Comparison of ENCODE assay signal across 9 cellular contexts in the genomic region with DNA sequence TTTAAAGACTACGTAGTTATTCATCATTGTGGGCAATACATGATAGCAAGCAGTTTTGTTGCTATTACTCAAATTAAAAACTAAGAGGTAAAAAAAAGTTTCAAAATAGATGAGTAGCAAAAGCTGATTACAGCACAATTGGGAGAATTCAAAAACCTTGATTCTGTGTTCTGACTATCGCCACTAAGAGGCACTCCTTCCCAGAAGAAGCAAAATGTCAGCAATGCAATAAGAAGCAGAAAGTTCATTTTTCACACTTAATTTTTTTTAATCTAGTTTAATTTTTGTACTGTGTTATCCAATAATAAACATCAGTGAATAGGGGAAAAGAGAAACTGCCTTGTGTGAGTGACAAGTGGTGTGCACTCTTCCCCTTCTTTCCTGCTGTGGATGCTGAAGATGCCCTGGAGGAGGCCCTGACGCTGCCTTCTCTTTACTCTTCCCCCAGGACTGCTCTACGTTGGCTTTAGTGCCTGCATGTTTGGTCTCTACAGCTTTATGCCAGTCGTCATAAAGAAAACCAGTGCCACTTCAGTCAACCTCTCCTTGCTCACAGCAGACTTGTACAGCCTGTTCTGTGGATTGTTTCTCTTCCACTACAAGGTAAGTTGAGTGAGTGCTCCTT.
DNase-seq lines count a peak whose midpoint lies in the region; ATAC-seq, FAIRE-seq and TF ChIP-seq lines count a peak whose summit lies in the region.
"Had no signal": no experiment of that assay in that cellular context is flagged by ENCODE, and none has a peak within 500 bp of the region (broad histone marks: within the 10 kb centered on the region; RNA-seq: fewer than 3 reads in every experiment).

No MANE protein-coding gene starts in this region.

- H3K23me2 ChIP-seq in H1 (ENCODE audit: low read depth, low read length) = no peaks in the 10 kb centered on the region

- no peak for FAIRE-seq in H1 (lab: Jason Lieb, UNC)

- no peaks in the 10 kb centered on the region for H3K79me2 ChIP-seq in H1 (ENCODE audit: control insufficient read depth in 1 of 2, insufficient read depth in 2 of 2, low read length in 2 of 2)

- no peaks in the 10 kb centered on the region for H3K27me3 ChIP-seq in H1 (replicated peaks in 1 of 4; ENCODE audit: control insufficient read depth in 3 of 4, extremely low read depth in 1 of 4, insufficient read depth in 3 of 4, low read length in 3 of 4)
- H3K27me3 ChIP-seq in CD4-positive, alpha-beta memory T cell (ENCODE audit: insufficient read depth, low read length) = no peaks in the 10 kb centered on the region

- H3K79me1 ChIP-seq in H1 (ENCODE audit: low read depth, low read length) = no peaks in the 10 kb centered on the region

- H2BK5ac ChIP-seq in H1 (ENCODE audit: low read depth, low read length) = no peak overlapping the region

- no peak overlapping the region for H3K4ac ChIP-seq in H1 (replicated peaks; ENCODE audit: insufficient read length, low read depth, low read length)

- H4K91ac ChIP-seq in H1 (replicated peaks; ENCODE audit: insufficient read length, low read length) = no peak overlapping the region

- no peak overlapping the region for H3K18ac ChIP-seq in H1 (ENCODE audit: extremely low read depth, low read length)

- H3K56ac ChIP-seq in H1 (replicated peaks; ENCODE audit: insufficient read length, low read depth, low read length) = no peak overlapping the region

- no peak overlapping the region for H3K27ac Mint-ChIP-seq in nephron progenitor cell
- H3K27ac Mint-ChIP-seq in CD4-positive, alpha-beta memory T cell = no peak overlapping the region
- H3K27ac Mint-ChIP-seq: activated T-helper 2 cell treated with anti-CD3 and anti-CD28 coated beads, Interferon-gamma antibody, Interleukin-2, Interleukin-4, amounts not matched to agents 10 μg/mL and 5 μg/mL and 100 μg/mL, durations not matched to agents 14 hours and 24 hours and 36 hours had no signal

- no peak for TF ChIP-seq EP300 in H1 (IDR thresholded peaks at IDR 0.05; ENCODE audit: borderline replicate concordance in 1 of 2, low read depth in 2 of 2, low read length in 2 of 2)

- no peak overlapping the region for H2BK20ac ChIP-seq in H1 (ENCODE audit: low read length)

- no peak overlapping the region for H2BK120ac ChIP-seq in H1 (replicated peaks; ENCODE audit: low read depth, low read length)

- WGBS in H1 (ENCODE audit: extremely low coverage in 1 of 2, insufficient coverage in 1 of 2, insufficient read length in 1 of 2, insufficient replicate concordance in 2 of 2, low coverage in 1 of 2, low lambda C conversion rate in 2 of 2, missing lambda C conversion rate in 1 of 2), 2 experiments = 73% methylated on average over 5 of the region's 5 CpGs; no CpG with 5 or more reads in 1 of the 2 experiments

- H3K9ac ChIP-seq in H1 (replicated peaks in 1 of 4; ENCODE audit: extremely low read depth in 1 of 4, low read depth in 3 of 4, low read length in 3 of 4) = no peak overlapping the region

- 0 out of 2 replicates have a peak overlapping the region, but pooled peaks have one; percentile 4 for H3K27ac ChIP-seq in H1 (ENCODE audit: low read depth, low read length)
- no peak overlapping the region for H3K27ac ChIP-seq in CD4-positive, alpha-beta memory T cell (ENCODE audit: low read depth, low read length)

- no peak overlapping the region for H3K4me3 ChIP-seq in H1 (ENCODE audit: extremely low read depth in 1 of 4, insufficient read depth in 2 of 4, low read depth in 3 of 4, low read length in 4 of 4)
- no peak overlapping the region for H3K4me3 ChIP-seq in CD4-positive, alpha-beta memory T cell (ENCODE audit: low read length in 2 of 2)

- H2BK12ac ChIP-seq in H1 (ENCODE audit: low read depth, low read length) = no peak overlapping the region

- peak; percentile 55 to 66; a peak in 3 of 4 replicates for TF ChIP-seq RAD21 in H1 (IDR thresholded peaks at IDR 0.05 in 1 of 2, conservative IDR thresholded peaks at IDR 0.05 in 1 of 2; ENCODE audit: low read depth in 2 of 2, low read length in 2 of 2)

- POLR2A ChIA-PET in H1 (lab: Charles Lee; ENCODE audit: partially characterized antibody) = no interaction called here
- POLR2A ChIA-PET in CD4-positive, alpha-beta memory T cell (lab: Charles Lee; ENCODE audit: partially characterized antibody) = no interaction called here

- H4K20me1 ChIP-seq in H1 (replicated peaks in 1 of 2; ENCODE audit: control insufficient read depth in 1 of 2, insufficient read depth in 2 of 2, low read length in 2 of 2) = no peaks in the 10 kb centered on the region

- TF ChIP-seq CTCF in H1 (IDR thresholded peaks at IDR 0.05; ENCODE audit: control extremely low read depth in 1 of 3, insufficient read depth in 1 of 3, low read depth in 1 of 3, low read length in 3 of 3) (peak in 2 of 3 experiments; percentile 8 to 39; a peak in 3 of 4 replicates), nephron progenitor cell (IDR thresholded peaks at IDR 0.05) (peak; percentile 15)

- intact Hi-C loops in CD4-positive, alpha-beta memory T cell (cut with micrococcal nuclease) = loop anchor here (1.0 to 10.0 kb wide), 6 partner anchors 282 to 825 kb away; partner anchors contain the start of gene ASF1A

- no peaks in the 10 kb centered on the region for H3K9me3 Mint-ChIP-seq in nephron progenitor cell
- H3K9me3 Mint-ChIP-seq in CD4-positive, alpha-beta memory T cell = peaks cover 0 to 2% (median 0%) of the 10 kb centered on the region in 8 donors
- H3K9me3 Mint-ChIP-seq: activated T-helper 2 cell treated with anti-CD3 and anti-CD28 coated beads, Interferon-gamma antibody, Interleukin-2, Interleukin-4, amounts not matched to agents 10 μg/mL and 5 μg/mL and 100 μg/mL, durations not matched to agents 14 hours and 24 hours and 36 hours had no signal

- CTCF ChIA-PET in H1 (lab: Charles Lee; ENCODE audit: partially characterized antibody) = interaction anchor here (0.7 to 6.5 kb wide), 44 partner anchors 10 to 508 kb away, joined by 3 to 52 read pairs (median 4); partner anchors contain the start of gene PLN
- CTCF ChIA-PET in CD4-positive, alpha-beta memory T cell (lab: Charles Lee; ENCODE audit: partially characterized antibody) = interaction anchor here (0.6 to 5.7 kb wide), 8 partner anchors 269 to 828 kb away, joined by 3 to 37 read pairs (median 4); no protein-coding TSS in a partner anchor

- no peak for TF ChIP-seq POLR2A in H1 (IDR thresholded peaks at IDR 0.05; ENCODE audit: control extremely low read depth in 1 of 2, low read depth in 2 of 2, low read length in 2 of 2)

- no peaks in the 10 kb centered on the region for H3K36me3 Mint-ChIP-seq in nephron progenitor cell (ENCODE audit: low read depth)
- H3K36me3 Mint-ChIP-seq in CD4-positive, alpha-beta memory T cell = no peaks in the 10 kb centered on the region

- H3K9me3 ChIP-seq in H1 (ENCODE audit: insufficient read depth in 2 of 2, low read depth in 1 of 2, low read length in 1 of 2) = no peaks in the 10 kb centered on the region
- H3K9me3 ChIP-seq in CD4-positive, alpha-beta memory T cell (ENCODE audit: control insufficient read depth in 1 of 2, low read length in 2 of 2) = no peaks in the 10 kb centered on the region

- no peak overlapping the region for H3K4me2 ChIP-seq in H1 (ENCODE audit: insufficient read depth in 1 of 2, low read depth in 2 of 2, low read length in 2 of 2)

- no peak overlapping the region for H2AK5ac ChIP-seq in H1 (ENCODE audit: low read depth, low read length)

- H2AFZ ChIP-seq in H1 (ENCODE audit: low read length) = no peak overlapping the region

- no peak overlapping the region for H2BK15ac ChIP-seq in H1 (ENCODE audit: low read length)

- H3K14ac ChIP-seq in H1 (ENCODE audit: insufficient read length) = no peak overlapping the region

- H4K8ac ChIP-seq in H1 (ENCODE audit: extremely low read depth, insufficient read depth, low read length) = no peak overlapping the region

- H3K4me1 Mint-ChIP-seq in nephron progenitor cell = peaks cover 6% of the 10 kb centered on the region
- peaks cover 0 to 1% (median 0%) of the 10 kb centered on the region in 4 donors for H3K4me1 Mint-ChIP-seq in CD4-positive, alpha-beta memory T cell

- no peaks in the 10 kb centered on the region for H3K27me3 Mint-ChIP-seq in nephron progenitor cell (ENCODE audit: low read depth, poor library complexity)
- H3K27me3 Mint-ChIP-seq in CD4-positive, alpha-beta memory T cell = peaks cover 5 to 7% of the 10 kb centered on the region in 2 donors

- H3K23ac ChIP-seq in H1 (ENCODE audit: insufficient read length) = no peak overlapping the region

- peaks cover 0 to 12% (median 5%) of the 10 kb centered on the region in 4 experiments; a peak in 4 of 7 replicates for H3K4me1 ChIP-seq in H1 (replicated peaks in 1 of 4; ENCODE audit: control insufficient read depth in 3 of 4, insufficient read depth in 4 of 4, low read length in 3 of 4)
- H3K4me1 ChIP-seq in CD4-positive, alpha-beta memory T cell (ENCODE audit: insufficient read depth, low read length) = peaks cover 3% of the 10 kb centered on the region

- H4K5ac ChIP-seq in H1 (ENCODE audit: insufficient read length, low read depth, low read length) = no peak overlapping the region

- no peaks in the 10 kb centered on the region for H3K36me3 ChIP-seq in H1 (ENCODE audit: control insufficient read depth in 2 of 4, insufficient read depth in 4 of 4, low read length in 3 of 4)
- no peaks in the 10 kb centered on the region for H3K36me3 ChIP-seq in CD4-positive, alpha-beta memory T cell (ENCODE audit: insufficient read depth, low read length)

- no peak for ATAC-seq in GM21619 (IDR thresholded peaks at IDR 0.05; ENCODE audit: unreplicated experiment)

- DNase-seq in DMS114 treated with DMSO at 0.1 percent for 48 hours (lab: John Stamatoyannopoulos, UW; ENCODE audit: unreplicated experiment) (peak; percentile 8), NCI-H345 (lab: John Stamatoyannopoulos, UW) (peak; percentile 38), H1 (ENCODE audit: low read depth in 1 of 2, low spot score in 2 of 2) (no peak), nephron progenitor cell (no peak), T1000 (lab: John Stamatoyannopoulos, UW) (no peak), 8988T (no peak)
- DNase-seq in CD4-positive, alpha-beta memory T cell = no peak

- H3K4me3 Mint-ChIP-seq in nephron progenitor cell = no peak overlapping the region
- no peak overlapping the region for H3K4me3 Mint-ChIP-seq in CD4-positive, alpha-beta memory T cell

TF ChIP-seq in H1, 55 proteins besides CTCF, POLR2A, EP300 and RAD21 (continues in another document):
- no peak for TF ChIP-seq YY1 (IDR thresholded peaks at IDR 0.05; ENCODE audit: low read depth, low read length)
- no peak for TF ChIP-seq PHF8 (conservative IDR thresholded peaks at IDR 0.05; ENCODE audit: low read depth, low read length)
- TF ChIP-seq JUND (IDR thresholded peaks at IDR 0.05; ENCODE audit: low read length) = no peak
- no peak for TF ChIP-seq CHD1 (IDR thresholded peaks at IDR 0.05; ENCODE audit: low read depth, low read length)
- no peak for TF ChIP-seq CTBP2 (IDR thresholded peaks at IDR 0.05; ENCODE audit: borderline replicate concordance, insufficient read depth, insufficient read length, low read length)

Comparison
In these comparisons a context has a peak if more than half of its experiments do, and no peak if none do; other contexts are left out.
1. DNase-seq: peak in DMS114 treated with DMSO at 0.1 percent for 48 hours (single experiment) and NCI-H345 (single experiment); none in H1 (0 of 2), nephron progenitor cell (single experiment), T1000 (single experiment), 8988T (single experiment) and CD4-positive, alpha-beta memory T cell (0 of 5).